ENCODE assay signal across 13 cellular contexts in the genomic region with DNA sequence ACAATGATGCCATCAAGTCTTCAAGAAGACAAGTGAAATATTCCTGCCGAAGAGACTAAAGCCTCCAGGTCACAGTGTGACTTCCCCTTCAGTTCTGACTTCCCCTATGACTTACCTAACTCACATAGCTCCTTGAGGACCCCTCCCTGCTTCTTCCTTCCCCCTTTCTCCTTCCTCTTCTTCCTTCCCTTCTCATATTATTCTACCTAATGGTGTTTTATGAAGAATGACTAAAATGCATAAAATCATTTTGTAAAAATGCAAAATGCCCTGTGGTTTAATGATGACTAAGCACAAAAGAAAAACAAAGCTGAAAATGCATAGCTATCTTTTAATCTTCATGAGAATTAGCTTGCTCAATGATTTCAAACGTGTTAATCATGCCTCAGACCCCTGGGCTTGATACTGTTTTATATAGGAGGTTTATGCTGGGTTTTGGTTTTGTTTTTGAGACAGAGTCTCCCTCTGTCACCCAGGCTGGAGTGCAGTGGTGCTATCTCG. TPM values are rescaled to one million over a fixed set of nuclear protein-coding genes. Genes with fewer than 3 reads are reported as not detected.
DNase-seq lines count a peak whose midpoint lies in the region; ATAC-seq and TF ChIP-seq lines count a peak whose summit lies in the region.
"Had no signal": no experiment of that assay in that cellular context is flagged by ENCODE, and none has a peak within 500 bp of the region (broad histone marks: within the 10 kb centered on the region; RNA-seq: fewer than 3 reads in every experiment).

No MANE protein-coding gene starts in this region.

- TF ChIP-seq CTCF in left ventricle myocardium inferior (IDR thresholded peaks at IDR 0.05; ENCODE audit: borderline replicate concordance) (no peak), upper lobe of right lung (IDR thresholded peaks at IDR 0.05) (no peak)

- ATAC-seq in Right ventricle myocardium superior (ENCODE audit: poor library complexity), result peak; percentile 62
- ATAC-seq in Right ventricle myocardium inferior, result no peak
- peak; percentile 90 for ATAC-seq in upper lobe of right lung
- no peak for ATAC-seq in GM19351 (IDR thresholded peaks at IDR 0.05; ENCODE audit: unreplicated experiment)
- ATAC-seq: activated CD8-positive, alpha-beta T cell treated with anti-CD3 and anti-CD28 coated beads for 36 hours; HCT116 had no signal

- H3K4me1 ChIP-seq in left ventricle myocardium inferior (peaks cover 27% of the 10 kb centered on the region), upper lobe of right lung (peaks cover 6% of the 10 kb centered on the region)
- no peaks in the 10 kb centered on the region for H3K4me1 ChIP-seq in CD4-positive, alpha-beta memory T cell (ENCODE audit: insufficient read depth, low read length)

- DNase-seq in Right ventricle myocardium superior (no peak), Right ventricle myocardium inferior (ENCODE audit: missing footprints) (no peak), SKM-1 treated with dmso at 0.1 percent for 144 hours (lab: John Stamatoyannopoulos, UW; ENCODE audit: unreplicated experiment) (peak; percentile 97), left ventricle myocardium inferior (no peak), upper lobe of right lung (no peak), 8988T (no peak)
- DNase-seq in CD4-positive, alpha-beta memory T cell, result no peak
- DNase-seq: activated CD8-positive, alpha-beta T cell treated with anti-CD3 and anti-CD28 coated beads for 36 hours; BE2C; NK-92 treated with Interleukin-12 subunit alpha and Interleukin-12 subunit beta, amount 100 ng/mL, for 24 hours had no signal

- no peaks in the 10 kb centered on the region for H3K36me3 ChIP-seq in left ventricle myocardium inferior
- H3K36me3 ChIP-seq in upper lobe of right lung, result no peaks in the 10 kb centered on the region
- H3K36me3 ChIP-seq in CD4-positive, alpha-beta memory T cell (ENCODE audit: insufficient read depth, low read length), result no peaks in the 10 kb centered on the region
- H3K36me3 ChIP-seq: BE2C had no signal

- POLR2A ChIA-PET in CD4-positive, alpha-beta memory T cell (lab: Charles Lee; ENCODE audit: partially characterized antibody), result no interaction called here

- H3K4me3 ChIP-seq in left ventricle myocardium inferior (no peak overlapping the region), upper lobe of right lung (no peak overlapping the region)
- H3K4me3 ChIP-seq in CD4-positive, alpha-beta memory T cell (ENCODE audit: low read length in 2 of 2), result no peak overlapping the region

- peaks cover 0 to 1% of the 10 kb centered on the region in 2 donors for H3K27me3 Mint-ChIP-seq in CD4-positive, alpha-beta memory T cell

- H3K36me3 Mint-ChIP-seq in CD4-positive, alpha-beta memory T cell, result no peaks in the 10 kb centered on the region

- CTCF ChIA-PET in CD4-positive, alpha-beta memory T cell (lab: Charles Lee; ENCODE audit: partially characterized antibody), result no interaction called here

- no peaks in the 10 kb centered on the region for H3K27me3 ChIP-seq in left ventricle myocardium inferior (ENCODE audit: low read depth)
- no peaks in the 10 kb centered on the region for H3K27me3 ChIP-seq in upper lobe of right lung
- no peaks in the 10 kb centered on the region for H3K27me3 ChIP-seq in CD4-positive, alpha-beta memory T cell (ENCODE audit: insufficient read depth, low read length)
- H3K27me3 ChIP-seq: BE2C had no signal

- H3K27ac ChIP-seq in left ventricle myocardium inferior (replicated peaks) (peak overlapping the region; percentile 76), upper lobe of right lung (no peak overlapping the region)
- H3K27ac ChIP-seq in CD4-positive, alpha-beta memory T cell (ENCODE audit: low read depth, low read length), result no peak overlapping the region

- H3K9me3 ChIP-seq in left ventricle myocardium inferior (replicated peaks) (peaks cover 15% of the 10 kb centered on the region), upper lobe of right lung (no peaks in the 10 kb centered on the region)
- no peaks in the 10 kb centered on the region for H3K9me3 ChIP-seq in CD4-positive, alpha-beta memory T cell (ENCODE audit: control insufficient read depth in 1 of 2, low read length in 2 of 2)
- H3K9me3 ChIP-seq: BE2C had no signal

- peaks cover 0 to 23% (median 15%) of the 10 kb centered on the region in 8 donors for H3K9me3 Mint-ChIP-seq in CD4-positive, alpha-beta memory T cell

- no peak overlapping the region for H3K4me3 Mint-ChIP-seq in CD4-positive, alpha-beta memory T cell
- H3K4me3 Mint-ChIP-seq: activated CD8-positive, alpha-beta T cell treated with anti-CD3 and anti-CD28 coated beads for 36 hours had no signal

- no peaks in the 10 kb centered on the region for H3K4me1 Mint-ChIP-seq in CD4-positive, alpha-beta memory T cell

- intact Hi-C loops in Right ventricle myocardium superior (cut with DNase I) (no loop called here), Right ventricle myocardium inferior (cut with DNase I) (no loop called here), left ventricle myocardium inferior (cut with micrococcal nuclease) (no loop called here), upper lobe of right lung (cut with DNase I) (no loop called here)
- intact Hi-C loops in CD4-positive, alpha-beta memory T cell (cut with micrococcal nuclease), result no loop called here

- H3K27ac Mint-ChIP-seq in CD4-positive, alpha-beta memory T cell, result no peak overlapping the region
- H3K27ac Mint-ChIP-seq: activated CD8-positive, alpha-beta T cell treated with anti-CD3 and anti-CD28 coated beads for 36 hours had no signal

RNA-seq across cellular contexts. Expression of a gene that starts 26.1 kb away (rescaled TPM):
- total RNA-seq in Right ventricle myocardium superior, result not detected
- total RNA-seq in Right ventricle myocardium inferior, result not detected
- not detected for total RNA-seq in left ventricle myocardium inferior
- total RNA-seq in upper lobe of right lung, result 0.49 TPM
- total RNA-seq in CD4-positive, alpha-beta memory T cell, result not detected
- polyA plus RNA-seq in CD4-positive, alpha-beta memory T cell, result not detected
- total RNA-seq: activated CD8-positive, alpha-beta T cell treated with anti-CD3 and anti-CD28 coated beads for 36 hours; temporal lobe had no signal

Comparison
In these comparisons a context has a peak if more than half of its experiments do, and no peak if none do; other contexts are left out.
1. ATAC-seq: peak in Right ventricle myocardium superior (single experiment) and upper lobe of right lung (single experiment); none in Right ventricle myocardium inferior (single experiment) and GM19351 (single experiment).